33 cellular contexts compared by ENCODE assay signal in genomic region chr6:15087234-15087633, GRCh38.
"Had no signal": no experiment of that assay in that cellular context is flagged by ENCODE, and none has a peak within 500 bp of the region (broad histone marks: within the 10 kb centered on the region; RNA-seq: fewer than 3 reads in every experiment).

No MANE protein-coding gene starts in this region.

- DNase-seq: activated CD4-positive, alpha-beta memory T cell treated with anti-CD3 and anti-CD28 coated beads for 36 hours; activated CD4-positive, alpha-beta T cell treated with anti-CD3 and anti-CD28 coated beads, Interleukin-2, amount 10 ng/mL, durations not matched to agents 24 days and 14 days; activated CD4-positive, CD25-positive, alpha-beta regulatory T cell treated with anti-CD3 and anti-CD28 coated beads, Interleukin-2, amount 50 U/mL, for 72 hours; activated CD8-positive, alpha-beta memory T cell treated with anti-CD3 and anti-CD28 coated beads, Interleukin-2, amount 50 U/mL, for 4 hours; activated gamma-delta T cell; activated naive CD4-positive, alpha-beta T cell treated with anti-CD3 and anti-CD28 coated beads, Interleukin-2, amount 10 ng/mL, durations not matched to agents 7 days and 5 days; activated naive CD8-positive, alpha-beta T cell treated with anti-CD3 and anti-CD28 coated beads, Interleukin-2, amount 10 ng/mL, durations not matched to agents 7 days and 5 days; activated T-cell treated with anti-CD3 and anti-CD28 coated beads, Interleukin-2, amount 50 U/mL, for 1 hour; amniotic stem cell; brain microvascular endothelial cell; dorsolateral prefrontal cortex; effector memory CD4-positive, alpha-beta T cell; gastrocnemius medialis; glutamatergic neuron; islet precursor cell; left ventricle myocardium superior; naive thymus-derived CD4-positive, alpha-beta T cell; ovary; right lobe of liver; stimulated activated CD4-positive, alpha-beta T cell treated with anti-CD3 and anti-CD28 coated beads, Interleukin-4, amount 100 ng/mL, for 4 hours; stimulated activated CD8-positive, alpha-beta memory T cell treated with anti-CD3 and anti-CD28 coated beads, Interleukin-4, amount 100 ng/mL, for 48 hours; stimulated activated naive B cell treated with anti-CD40 and anti-IgM and Interleukin-4, amounts not matched to agents 10 μg/mL and 1 μg/mL and 100 μg/mL, for 72 hours; T-helper 9 cell; thyroid gland; upper lobe of right lung; WERI-Rb-1 had no signal

- H3K27ac ChIP-seq: brain microvascular endothelial cell, coronary artery, dorsolateral prefrontal cortex, gastrocnemius medialis, ovary, right lobe of liver, stomach, thyroid gland, upper lobe of right lung, WERI-Rb-1 had no signal

- FAIRE-seq: astrocyte, TTC549 had no signal

- H3K27ac Mint-ChIP-seq: activated CD4-positive, alpha-beta memory T cell treated with anti-CD3 and anti-CD28 coated beads for 36 hours; activated CD4-positive, alpha-beta T cell treated with anti-CD3 and anti-CD28 coated beads, Interleukin-2, amount 10 ng/mL, durations not matched to agents 24 days and 14 days; activated naive CD4-positive, alpha-beta T cell treated with anti-CD3 and anti-CD28 coated beads, Interleukin-2, amount 10 ng/mL, durations not matched to agents 7 days and 5 days; activated naive CD8-positive, alpha-beta T cell treated with anti-CD3 and anti-CD28 coated beads, Interleukin-2, amount 10 ng/mL, durations not matched to agents 7 days and 5 days; activated T-helper 1 cell treated with anti-CD3 and anti-CD28 coated beads, Interleukin-12 subunit alpha, Interleukin-12 subunit beta, Interleukin-2, Interleukin-4 antibody, amounts not matched to agents 30 ng/mL and 10 ng/mL and 1 ng/mL, durations not matched to agents 14 hours and 24 hours and 36 hours; naive thymus-derived CD4-positive, alpha-beta T cell; progenitor cell of endocrine pancreas; stimulated activated naive B cell treated with anti-CD40 and anti-IgM and Interleukin-4, amounts not matched to agents 10 μg/mL and 1 μg/mL and 100 μg/mL, for 72 hours; T-helper 1 cell treated with Interleukin-12 subunit alpha and Interleukin-12 subunit beta and Interleukin-4 antibody, amounts not matched to agents 30 μg/mL and 1 μg/mL, for 36 hours had no signal

- H3K36me3 Mint-ChIP-seq: activated CD4-positive, alpha-beta memory T cell treated with anti-CD3 and anti-CD28 coated beads for 36 hours; activated naive CD4-positive, alpha-beta T cell treated with anti-CD3 and anti-CD28 coated beads, Interleukin-2, amount 10 ng/mL, durations not matched to agents 7 days and 5 days; activated naive CD8-positive, alpha-beta T cell treated with anti-CD3 and anti-CD28 coated beads, Interleukin-2, amount 10 ng/mL, durations not matched to agents 7 days and 5 days; naive thymus-derived CD4-positive, alpha-beta T cell; stimulated activated naive B cell treated with anti-CD40 and anti-IgM and Interleukin-4, amounts not matched to agents 10 μg/mL and 1 μg/mL and 100 μg/mL, for 72 hours had no signal

- H3K36me3 ChIP-seq: brain microvascular endothelial cell, gastrocnemius medialis, ovary, right lobe of liver, stomach, thyroid gland, upper lobe of right lung, WERI-Rb-1 had no signal

- H3K4me3 Mint-ChIP-seq: activated CD4-positive, alpha-beta memory T cell treated with anti-CD3 and anti-CD28 coated beads for 36 hours; activated CD4-positive, alpha-beta T cell treated with anti-CD3 and anti-CD28 coated beads, Interleukin-2, amount 10 ng/mL, durations not matched to agents 24 days and 14 days; activated naive CD4-positive, alpha-beta T cell treated with anti-CD3 and anti-CD28 coated beads, Interleukin-2, amount 10 ng/mL, durations not matched to agents 7 days and 5 days; activated naive CD8-positive, alpha-beta T cell treated with anti-CD3 and anti-CD28 coated beads, Interleukin-2, amount 10 ng/mL, durations not matched to agents 7 days and 5 days; activated T-helper 1 cell treated with anti-CD3 and anti-CD28 coated beads, Interleukin-12 subunit alpha, Interleukin-12 subunit beta, Interleukin-2, Interleukin-4 antibody, amounts not matched to agents 30 ng/mL and 10 ng/mL and 1 ng/mL, durations not matched to agents 14 hours and 24 hours and 36 hours; naive thymus-derived CD4-positive, alpha-beta T cell; stimulated activated naive B cell treated with anti-CD40 and anti-IgM and Interleukin-4, amounts not matched to agents 10 μg/mL and 1 μg/mL and 100 μg/mL, for 72 hours; T-helper 1 cell treated with Interleukin-12 subunit alpha and Interleukin-12 subunit beta and Interleukin-4 antibody, amounts not matched to agents 30 μg/mL and 1 μg/mL, for 36 hours had no signal

- H3K4me1 ChIP-seq: gastrocnemius medialis, right lobe of liver had no signal

- H3K27me3 Mint-ChIP-seq: activated CD4-positive, alpha-beta memory T cell treated with anti-CD3 and anti-CD28 coated beads for 36 hours; activated CD4-positive, alpha-beta T cell treated with anti-CD3 and anti-CD28 coated beads, Interleukin-2, amount 10 ng/mL, durations not matched to agents 24 days and 14 days; progenitor cell of endocrine pancreas; stimulated activated naive B cell treated with anti-CD40 and anti-IgM and Interleukin-4, amounts not matched to agents 10 μg/mL and 1 μg/mL and 100 μg/mL, for 72 hours had no signal

- ATAC-seq: gastrocnemius medialis; left ventricle myocardium superior; naive thymus-derived CD4-positive, alpha-beta T cell; upper lobe of right lung had no signal

- H3K4me1 Mint-ChIP-seq: activated CD4-positive, alpha-beta T cell treated with anti-CD3 and anti-CD28 coated beads, Interleukin-2, amount 10 ng/mL, durations not matched to agents 24 days and 14 days; activated naive CD4-positive, alpha-beta T cell treated with anti-CD3 and anti-CD28 coated beads, Interleukin-2, amount 10 ng/mL, durations not matched to agents 7 days and 5 days; activated naive CD8-positive, alpha-beta T cell treated with anti-CD3 and anti-CD28 coated beads, Interleukin-2, amount 10 ng/mL, durations not matched to agents 7 days and 5 days had no signal

- H3K9me3 Mint-ChIP-seq: activated CD4-positive, alpha-beta memory T cell treated with anti-CD3 and anti-CD28 coated beads for 36 hours; activated CD4-positive, alpha-beta T cell treated with anti-CD3 and anti-CD28 coated beads, Interleukin-2, amount 10 ng/mL, durations not matched to agents 24 days and 14 days; activated naive CD4-positive, alpha-beta T cell treated with anti-CD3 and anti-CD28 coated beads, Interleukin-2, amount 10 ng/mL, durations not matched to agents 7 days and 5 days; activated naive CD8-positive, alpha-beta T cell treated with anti-CD3 and anti-CD28 coated beads, Interleukin-2, amount 10 ng/mL, durations not matched to agents 7 days and 5 days; activated T-helper 1 cell treated with anti-CD3 and anti-CD28 coated beads, Interleukin-12 subunit alpha, Interleukin-12 subunit beta, Interleukin-2, Interleukin-4 antibody, amounts not matched to agents 30 ng/mL and 10 ng/mL and 1 ng/mL, durations not matched to agents 14 hours and 24 hours and 36 hours; stimulated activated naive B cell treated with anti-CD40 and anti-IgM and Interleukin-4, amounts not matched to agents 10 μg/mL and 1 μg/mL and 100 μg/mL, for 72 hours; T-helper 1 cell treated with Interleukin-12 subunit alpha and Interleukin-12 subunit beta and Interleukin-4 antibody, amounts not matched to agents 30 μg/mL and 1 μg/mL, for 36 hours had no signal

- H3K4me3 ChIP-seq: coronary artery, dorsolateral prefrontal cortex, gastrocnemius medialis, ovary, right lobe of liver, stomach, thyroid gland, upper lobe of right lung had no signal

- H3K9me3 ChIP-seq: gastrocnemius medialis, ovary, right lobe of liver, stomach, thyroid gland, upper lobe of right lung had no signal

- H3K27me3 ChIP-seq: brain microvascular endothelial cell, dorsolateral prefrontal cortex, gastrocnemius medialis, ovary, right lobe of liver, stomach, thyroid gland, upper lobe of right lung had no signal
